Comparison of ENCODE assay signal across 8 cellular contexts in genomic region chr7:87628780-87629569, GRCh38. TPM values are rescaled to one million over a fixed set of nuclear protein-coding genes. Genes with fewer than 3 reads are reported as not detected.
DNase-seq lines count a peak whose midpoint lies in the region; ATAC-seq and TF ChIP-seq lines count a peak whose summit lies in the region.

No MANE protein-coding gene starts in this region.

- TF ChIP-seq CTCF in DOHH2 (IDR thresholded peaks at IDR 0.05; ENCODE audit: low read depth, low read length, poor library complexity, severe bottlenecking) (no peak), lung (IDR thresholded peaks at IDR 0.05; ENCODE audit: control extremely low read depth, extremely low read depth) (no peak)

- no peaks in the 10 kb centered on the region for H3K9me2 ChIP-seq in DOHH2 (replicated peaks; ENCODE audit: control insufficient read depth, low read length)

- H3K4me3 ChIP-seq in DOHH2 (ENCODE audit: low read length) (peak overlapping the region; percentile 50), lung (peak overlapping the region; percentile 56)
- peak overlapping the region; percentile 62 for H3K4me3 ChIP-seq in effector memory CD4-positive, alpha-beta T cell (ENCODE audit: insufficient read depth, low read depth, low read length, poor library complexity, severe bottlenecking)

- H3K9me3 ChIP-seq in DOHH2 (ENCODE audit: control insufficient read depth, insufficient read depth, low read length) (no peaks in the 10 kb centered on the region; the same call in 1 of the 2 replicates), lung (ENCODE audit: control insufficient read depth in 2 of 2, insufficient read depth in 1 of 2, low read length in 1 of 2) (peaks cover 0 to 4% of the 10 kb centered on the region in 2 donors)
- H3K9me3 ChIP-seq in effector memory CD4-positive, alpha-beta T cell (ENCODE audit: control insufficient read depth, low read length) = no peaks in the 10 kb centered on the region

- H3K27me3 ChIP-seq in DOHH2 (ENCODE audit: control insufficient read depth, low read length) (peaks cover 8% of the 10 kb centered on the region; the same call in 1 of the 2 replicates), lung (ENCODE audit: control insufficient read depth, insufficient read depth) (no peaks in the 10 kb centered on the region)
- H3K27me3 ChIP-seq in effector memory CD4-positive, alpha-beta T cell (replicated peaks; ENCODE audit: control insufficient read depth, insufficient read depth, low read length, poor library complexity, severe bottlenecking) = peaks cover 5% of the 10 kb centered on the region

- ATAC-seq in lung (ENCODE audit: insufficient read depth, low FRiP score) (peak; percentile 20), HG03378 (IDR thresholded peaks at IDR 0.05; ENCODE audit: unreplicated experiment) (no peak)

- H3K36me3 ChIP-seq in DOHH2 (ENCODE audit: control insufficient read depth, low read length) = no peaks in the 10 kb centered on the region
- no peaks in the 10 kb centered on the region for H3K36me3 ChIP-seq in effector memory CD4-positive, alpha-beta T cell (ENCODE audit: control insufficient read depth, insufficient read depth, low read length)
- H3K36me3 ChIP-seq in lung (ENCODE audit: control insufficient read depth in 2 of 2, insufficient read depth in 2 of 2, low read length in 2 of 2) = no peaks in the 10 kb centered on the region

- no peaks in the 10 kb centered on the region for H3K4me1 ChIP-seq in DOHH2 (ENCODE audit: control insufficient read depth, low read length)
- peaks cover 8% of the 10 kb centered on the region for H3K4me1 ChIP-seq in effector memory CD4-positive, alpha-beta T cell (ENCODE audit: control insufficient read depth, insufficient read depth, low read length, poor library complexity, severe bottlenecking)
- H3K4me1 ChIP-seq in lung (ENCODE audit: control insufficient read depth in 2 of 2, insufficient read depth in 2 of 2, low read length in 2 of 2) = peaks cover 0 to 4% of the 10 kb centered on the region in 2 donors

- no peaks in the 10 kb centered on the region for H4K20me1 ChIP-seq in DOHH2 (ENCODE audit: control insufficient read depth, insufficient read depth, low read depth, low read length)

- no peaks in the 10 kb centered on the region for H3K79me2 ChIP-seq in DOHH2 (ENCODE audit: control insufficient read depth, low read length)

- no peaks in the 10 kb centered on the region for H3F3A ChIP-seq in DOHH2 (ENCODE audit: control insufficient read depth, insufficient read depth)

- peak overlapping the region; percentile 43 for H3K4me2 ChIP-seq in DOHH2 (ENCODE audit: low read length)

- no peak overlapping the region for H3K27ac ChIP-seq in DOHH2 (ENCODE audit: low read depth, low read length)
- H3K27ac ChIP-seq in effector memory CD4-positive, alpha-beta T cell (ENCODE audit: insufficient read depth, low read length, poor library complexity, severe bottlenecking) = no peak overlapping the region
- H3K27ac ChIP-seq in lung (ENCODE audit: low read depth in 1 of 2, low read length in 1 of 2) = no peak overlapping the region

- DNase-seq in LoVo (ENCODE audit: low spot score) (peak; percentile 73), lung (ENCODE audit: low spot score) (peak; percentile 29), GDM1 (lab: John Stamatoyannopoulos, UW) (no peak)
- DNase-seq in activated CD4-positive, alpha-beta T cell treated with anti-CD3 and anti-CD28 coated beads, Interleukin-2, amount 50 U/mL, for 1 hour = peak; percentile 4
- peak in 1 of 3 donors; percentile 1 for DNase-seq in effector memory CD4-positive, alpha-beta T cell
- peak; percentile 15 for DNase-seq in stimulated activated CD8-positive, alpha-beta memory T cell treated with anti-CD3 and anti-CD28 coated beads, Interleukin-4, amount 100 ng/mL, for 24 hours (ENCODE audit: low read depth)

- 6 to 7% methylated on average over 39 of the region's 39 CpGs for WGBS in lung, 2 donors

RNA-seq across cellular contexts. Expression of gene RUNDC3B, which starts 0.8 kb away (rescaled TPM):
- total RNA-seq in lung = 1 to 10 TPM in 1 of 2 donors, under 1 TPM in 1; 0.34 to 1.5 TPM
- under 1 TPM; 0.11 to 0.14 TPM for polyA plus RNA-seq in lung

RNA-seq across cellular contexts. Expression of gene ABCB1, which starts 28.3 kb away (rescaled TPM):
- 1 to 10 TPM; 3.2 to 4.9 TPM for total RNA-seq in lung
- 1 to 10 TPM; 1.5 to 2.0 TPM for polyA plus RNA-seq in lung
